ENCODE assay signal across 1 cellular context in the genomic region with DNA sequence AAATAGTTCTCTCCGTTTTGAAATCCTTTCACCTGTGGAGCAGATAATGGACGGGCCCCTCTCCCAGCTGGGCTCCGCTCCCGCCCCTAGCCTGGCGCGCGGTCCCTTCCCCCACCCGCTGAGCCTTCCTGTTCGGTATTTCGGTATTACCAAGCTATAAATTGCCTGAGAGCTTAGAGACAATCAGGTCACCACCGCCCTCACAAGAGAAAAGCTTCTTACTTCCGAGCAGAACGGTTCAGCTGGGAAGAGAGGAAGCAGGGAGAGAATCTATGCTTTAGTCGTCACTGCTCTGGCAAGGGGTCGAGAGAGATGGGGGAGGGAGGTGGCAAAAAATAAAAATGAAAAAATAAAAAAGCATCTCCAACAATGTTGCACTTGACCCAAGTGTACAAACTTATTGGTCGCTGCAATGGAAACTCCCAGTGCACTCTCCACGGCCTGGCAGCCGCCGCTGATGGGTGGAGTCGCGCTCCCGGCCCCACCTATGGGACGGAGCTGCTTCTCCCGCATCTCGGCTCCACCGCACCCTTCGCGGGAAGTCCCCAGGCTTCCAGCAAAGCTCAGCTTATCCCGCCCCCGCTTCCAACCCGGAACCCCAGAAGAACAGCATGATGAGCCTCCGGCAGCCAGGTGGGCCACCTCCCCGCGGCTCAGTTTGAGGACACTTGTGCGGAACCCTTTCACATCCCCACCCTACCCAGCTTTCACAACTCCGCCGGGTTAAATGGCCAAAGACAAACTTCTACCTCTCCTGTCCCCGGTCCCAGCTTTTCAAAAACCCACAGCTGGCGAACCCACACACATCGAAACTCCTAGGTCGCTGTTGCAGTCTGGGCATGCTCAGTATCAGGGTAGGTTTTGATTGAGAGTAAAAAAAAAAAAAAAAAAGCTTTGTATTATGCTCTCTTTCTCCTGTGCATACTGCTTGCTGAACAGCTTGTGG.
A peak's percentile ranks its signal among the peaks of the same experiment; 100 is the strongest.
TF ChIP-seq lines count a peak whose summit lies in the region.

No MANE protein-coding gene starts in this region.

TF ChIP-seq in H1, 55 proteins besides CTCF, POLR2A, EP300 and RAD21 (continued from another document):
- TF ChIP-seq, protein P1, sequence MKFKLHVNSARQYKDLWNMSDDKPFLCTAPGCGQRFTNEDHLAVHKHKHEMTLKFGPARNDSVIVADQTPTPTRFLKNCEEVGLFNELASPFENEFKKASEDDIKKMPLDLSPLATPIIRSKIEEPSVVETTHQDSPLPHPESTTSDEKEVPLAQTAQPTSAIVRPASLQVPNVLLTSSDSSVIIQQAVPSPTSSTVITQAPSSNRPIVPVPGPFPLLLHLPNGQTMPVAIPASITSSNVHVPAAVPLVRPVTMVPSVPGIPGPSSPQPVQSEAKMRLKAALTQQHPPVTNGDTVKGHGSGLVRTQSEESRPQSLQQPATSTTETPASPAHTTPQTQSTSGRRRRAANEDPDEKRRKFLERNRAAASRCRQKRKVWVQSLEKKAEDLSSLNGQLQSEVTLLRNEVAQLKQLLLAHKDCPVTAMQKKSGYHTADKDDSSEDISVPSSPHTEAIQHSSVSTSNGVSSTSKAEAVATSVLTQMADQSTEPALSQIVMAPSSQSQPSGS (IDR thresholded peaks at IDR 0.05; ENCODE audit: low read length), result peak; percentile 26; the same call in 1 of the 2 replicates
- TF ChIP-seq SIRT6 (IDR thresholded peaks at IDR 0.05; ENCODE audit: low read length) (no peak), KDM4A (IDR thresholded peaks at IDR 0.05; ENCODE audit: low read depth, low read length, severe bottlenecking) (peak; percentile 76), CBX8 (IDR thresholded peaks at IDR 0.05; ENCODE audit: borderline replicate concordance, low read depth, low read length) (no peak), HDAC6 (IDR thresholded peaks at IDR 0.05; ENCODE audit: low read depth, low read length) (no peak), KDM5A (IDR thresholded peaks at IDR 0.05; ENCODE audit: low read length) (no peak), SP4 (IDR thresholded peaks at IDR 0.05; ENCODE audit: low read length) (no peak), FOSL1 (IDR thresholded peaks at IDR 0.05; ENCODE audit: insufficient read depth, low read depth, low read length) (no peak), EGR1 (IDR thresholded peaks at IDR 0.05; ENCODE audit: borderline replicate concordance, low read depth, low read length) (peak; percentile 81), NRF1 (IDR thresholded peaks at IDR 0.05; ENCODE audit: low read depth, low read length) (no peak), RNF2 (IDR thresholded peaks at IDR 0.05; ENCODE audit: borderline replicate concordance, low read depth, low read length, missing control alignments, poor library complexity, severe bottlenecking) (peak; percentile 41), ASH2L (IDR thresholded peaks at IDR 0.05; ENCODE audit: low read length) (peak; percentile 91), CREB1 (IDR thresholded peaks at IDR 0.05) (no peak), JUND (IDR thresholded peaks at IDR 0.05; ENCODE audit: low read length) (no peak), SAP30 (IDR thresholded peaks at IDR 0.05; ENCODE audit: insufficient read depth, insufficient replicate concordance, low read length) (no peak), CHD1 (IDR thresholded peaks at IDR 0.05; ENCODE audit: low read depth, low read length) (no peak), GABPA (IDR thresholded peaks at IDR 0.05; ENCODE audit: borderline replicate concordance, insufficient read depth, low read length) (no peak), KDM1A (IDR thresholded peaks at IDR 0.05; ENCODE audit: borderline replicate concordance, low read length) (no peak), BRCA1 (IDR thresholded peaks at IDR 0.05; ENCODE audit: low read depth, low read length) (no peak), HDAC2 (IDR thresholded peaks at IDR 0.05; ENCODE audit: borderline replicate concordance in 1 of 2, low read depth in 2 of 2, low read length in 2 of 2) (peak in 1 of 2 experiments; percentile 59; a peak in 1 of 4 replicates), CEBPB (IDR thresholded peaks at IDR 0.05; ENCODE audit: low read depth, low read length) (0 out of 2 replicates have a peak, but pooled peaks have one; percentile 39), EZH2 (IDR thresholded peaks at IDR 0.05; ENCODE audit: low read depth, low read length, severe bottlenecking) (no peak), MAFK (IDR thresholded peaks at IDR 0.05; ENCODE audit: low read depth, low read length) (no peak), RBBP5 (IDR thresholded peaks at IDR 0.05; ENCODE audit: borderline replicate concordance, low read depth, low read length) (peak; percentile 92), CTBP2 (IDR thresholded peaks at IDR 0.05; ENCODE audit: borderline replicate concordance, insufficient read depth, insufficient read length, low read length) (peak; percentile 82), CHD2 (IDR thresholded peaks at IDR 0.05; ENCODE audit: low read length) (no peak), RFX5 (IDR thresholded peaks at IDR 0.05; ENCODE audit: borderline replicate concordance, low read depth, low read length) (no peak), TBP (IDR thresholded peaks at IDR 0.05; ENCODE audit: low read depth, low read length) (0 out of 2 replicates have a peak, but pooled peaks have one; percentile 44), POLR2AphosphoS5 (IDR thresholded peaks at IDR 0.05; ENCODE audit: low read depth, low read length) (no peak; the same call in 1 of the 2 replicates), YY1 (IDR thresholded peaks at IDR 0.05; ENCODE audit: low read depth, low read length) (0 out of 2 replicates have a peak, but pooled peaks have one; percentile 47), SP2 (IDR thresholded peaks at IDR 0.05; ENCODE audit: low read length) (no peak), TCF12 (IDR thresholded peaks at IDR 0.05; ENCODE audit: low read depth, low read length) (0 out of 2 replicates have a peak, but pooled peaks have one; percentile 61), SRF (IDR thresholded peaks at IDR 0.05; ENCODE audit: low read depth, low read length) (no peak), TAF1 (IDR thresholded peaks at IDR 0.05; ENCODE audit: low read depth, low read length) (peak; percentile 66), BACH1 (IDR thresholded peaks at IDR 0.05; ENCODE audit: low read length) (no peak), CBX5 (IDR thresholded peaks at IDR 0.05; ENCODE audit: low read depth, low read length) (no peak), JUN (IDR thresholded peaks at IDR 0.05; ENCODE audit: low read depth, low read length) (no peak), BCL11A (IDR thresholded peaks at IDR 0.05; ENCODE audit: low read depth in 2 of 2, low read length in 2 of 2) (no peak), NANOG (IDR thresholded peaks at IDR 0.05; ENCODE audit: insufficient read depth, low read depth, low read length, poor library complexity, severe bottlenecking) (peak; percentile 36), SIN3A (conservative IDR thresholded peaks at IDR 0.05 in 1 of 2, IDR thresholded peaks at IDR 0.05 in 1 of 2; ENCODE audit: low read depth in 1 of 2, low read length in 2 of 2) (0 out of 4 replicates have a peak, but pooled peaks of 1 of the 2 experiments have one; percentile 25), PHF8 (conservative IDR thresholded peaks at IDR 0.05; ENCODE audit: low read depth, low read length) (peak; percentile 47; the same call in 1 of the 2 replicates), SP1 (IDR thresholded peaks at IDR 0.05; ENCODE audit: low read depth, low read length) (peak; percentile 77), POU5F1 (IDR thresholded peaks at IDR 0.05; ENCODE audit: low read depth, low read length) (no peak), SUZ12 (IDR thresholded peaks at IDR 0.05; ENCODE audit: low read length) (no peak), SIX5 (IDR thresholded peaks at IDR 0.05; ENCODE audit: low read depth, low read length) (no peak), TAF7 (optimal IDR thresholded peaks at IDR 0.05; ENCODE audit: borderline replicate concordance, low read depth, low read length) (no peak)
- TF ChIP-seq, protein P2, sequence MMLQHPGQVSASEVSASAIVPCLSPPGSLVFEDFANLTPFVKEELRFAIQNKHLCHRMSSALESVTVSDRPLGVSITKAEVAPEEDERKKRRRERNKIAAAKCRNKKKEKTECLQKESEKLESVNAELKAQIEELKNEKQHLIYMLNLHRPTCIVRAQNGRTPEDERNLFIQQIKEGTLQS (IDR thresholded peaks at IDR 0.05; ENCODE audit: insufficient read depth, low read depth, low read length), result no peak
- TF ChIP-seq, protein P3, sequence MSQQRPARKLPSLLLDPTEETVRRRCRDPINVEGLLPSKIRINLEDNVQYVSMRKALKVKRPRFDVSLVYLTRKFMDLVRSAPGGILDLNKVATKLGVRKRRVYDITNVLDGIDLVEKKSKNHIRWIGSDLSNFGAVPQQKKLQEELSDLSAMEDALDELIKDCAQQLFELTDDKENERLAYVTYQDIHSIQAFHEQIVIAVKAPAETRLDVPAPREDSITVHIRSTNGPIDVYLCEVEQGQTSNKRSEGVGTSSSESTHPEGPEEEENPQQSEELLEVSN (IDR thresholded peaks at IDR 0.05), result peak; percentile 53
- TF ChIP-seq, protein P4, sequence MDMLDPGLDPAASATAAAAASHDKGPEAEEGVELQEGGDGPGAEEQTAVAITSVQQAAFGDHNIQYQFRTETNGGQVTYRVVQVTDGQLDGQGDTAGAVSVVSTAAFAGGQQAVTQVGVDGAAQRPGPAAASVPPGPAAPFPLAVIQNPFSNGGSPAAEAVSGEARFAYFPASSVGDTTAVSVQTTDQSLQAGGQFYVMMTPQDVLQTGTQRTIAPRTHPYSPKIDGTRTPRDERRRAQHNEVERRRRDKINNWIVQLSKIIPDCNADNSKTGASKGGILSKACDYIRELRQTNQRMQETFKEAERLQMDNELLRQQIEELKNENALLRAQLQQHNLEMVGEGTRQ (IDR thresholded peaks at IDR 0.05; ENCODE audit: low read length), result no peak
- TF ChIP-seq, protein P5, sequence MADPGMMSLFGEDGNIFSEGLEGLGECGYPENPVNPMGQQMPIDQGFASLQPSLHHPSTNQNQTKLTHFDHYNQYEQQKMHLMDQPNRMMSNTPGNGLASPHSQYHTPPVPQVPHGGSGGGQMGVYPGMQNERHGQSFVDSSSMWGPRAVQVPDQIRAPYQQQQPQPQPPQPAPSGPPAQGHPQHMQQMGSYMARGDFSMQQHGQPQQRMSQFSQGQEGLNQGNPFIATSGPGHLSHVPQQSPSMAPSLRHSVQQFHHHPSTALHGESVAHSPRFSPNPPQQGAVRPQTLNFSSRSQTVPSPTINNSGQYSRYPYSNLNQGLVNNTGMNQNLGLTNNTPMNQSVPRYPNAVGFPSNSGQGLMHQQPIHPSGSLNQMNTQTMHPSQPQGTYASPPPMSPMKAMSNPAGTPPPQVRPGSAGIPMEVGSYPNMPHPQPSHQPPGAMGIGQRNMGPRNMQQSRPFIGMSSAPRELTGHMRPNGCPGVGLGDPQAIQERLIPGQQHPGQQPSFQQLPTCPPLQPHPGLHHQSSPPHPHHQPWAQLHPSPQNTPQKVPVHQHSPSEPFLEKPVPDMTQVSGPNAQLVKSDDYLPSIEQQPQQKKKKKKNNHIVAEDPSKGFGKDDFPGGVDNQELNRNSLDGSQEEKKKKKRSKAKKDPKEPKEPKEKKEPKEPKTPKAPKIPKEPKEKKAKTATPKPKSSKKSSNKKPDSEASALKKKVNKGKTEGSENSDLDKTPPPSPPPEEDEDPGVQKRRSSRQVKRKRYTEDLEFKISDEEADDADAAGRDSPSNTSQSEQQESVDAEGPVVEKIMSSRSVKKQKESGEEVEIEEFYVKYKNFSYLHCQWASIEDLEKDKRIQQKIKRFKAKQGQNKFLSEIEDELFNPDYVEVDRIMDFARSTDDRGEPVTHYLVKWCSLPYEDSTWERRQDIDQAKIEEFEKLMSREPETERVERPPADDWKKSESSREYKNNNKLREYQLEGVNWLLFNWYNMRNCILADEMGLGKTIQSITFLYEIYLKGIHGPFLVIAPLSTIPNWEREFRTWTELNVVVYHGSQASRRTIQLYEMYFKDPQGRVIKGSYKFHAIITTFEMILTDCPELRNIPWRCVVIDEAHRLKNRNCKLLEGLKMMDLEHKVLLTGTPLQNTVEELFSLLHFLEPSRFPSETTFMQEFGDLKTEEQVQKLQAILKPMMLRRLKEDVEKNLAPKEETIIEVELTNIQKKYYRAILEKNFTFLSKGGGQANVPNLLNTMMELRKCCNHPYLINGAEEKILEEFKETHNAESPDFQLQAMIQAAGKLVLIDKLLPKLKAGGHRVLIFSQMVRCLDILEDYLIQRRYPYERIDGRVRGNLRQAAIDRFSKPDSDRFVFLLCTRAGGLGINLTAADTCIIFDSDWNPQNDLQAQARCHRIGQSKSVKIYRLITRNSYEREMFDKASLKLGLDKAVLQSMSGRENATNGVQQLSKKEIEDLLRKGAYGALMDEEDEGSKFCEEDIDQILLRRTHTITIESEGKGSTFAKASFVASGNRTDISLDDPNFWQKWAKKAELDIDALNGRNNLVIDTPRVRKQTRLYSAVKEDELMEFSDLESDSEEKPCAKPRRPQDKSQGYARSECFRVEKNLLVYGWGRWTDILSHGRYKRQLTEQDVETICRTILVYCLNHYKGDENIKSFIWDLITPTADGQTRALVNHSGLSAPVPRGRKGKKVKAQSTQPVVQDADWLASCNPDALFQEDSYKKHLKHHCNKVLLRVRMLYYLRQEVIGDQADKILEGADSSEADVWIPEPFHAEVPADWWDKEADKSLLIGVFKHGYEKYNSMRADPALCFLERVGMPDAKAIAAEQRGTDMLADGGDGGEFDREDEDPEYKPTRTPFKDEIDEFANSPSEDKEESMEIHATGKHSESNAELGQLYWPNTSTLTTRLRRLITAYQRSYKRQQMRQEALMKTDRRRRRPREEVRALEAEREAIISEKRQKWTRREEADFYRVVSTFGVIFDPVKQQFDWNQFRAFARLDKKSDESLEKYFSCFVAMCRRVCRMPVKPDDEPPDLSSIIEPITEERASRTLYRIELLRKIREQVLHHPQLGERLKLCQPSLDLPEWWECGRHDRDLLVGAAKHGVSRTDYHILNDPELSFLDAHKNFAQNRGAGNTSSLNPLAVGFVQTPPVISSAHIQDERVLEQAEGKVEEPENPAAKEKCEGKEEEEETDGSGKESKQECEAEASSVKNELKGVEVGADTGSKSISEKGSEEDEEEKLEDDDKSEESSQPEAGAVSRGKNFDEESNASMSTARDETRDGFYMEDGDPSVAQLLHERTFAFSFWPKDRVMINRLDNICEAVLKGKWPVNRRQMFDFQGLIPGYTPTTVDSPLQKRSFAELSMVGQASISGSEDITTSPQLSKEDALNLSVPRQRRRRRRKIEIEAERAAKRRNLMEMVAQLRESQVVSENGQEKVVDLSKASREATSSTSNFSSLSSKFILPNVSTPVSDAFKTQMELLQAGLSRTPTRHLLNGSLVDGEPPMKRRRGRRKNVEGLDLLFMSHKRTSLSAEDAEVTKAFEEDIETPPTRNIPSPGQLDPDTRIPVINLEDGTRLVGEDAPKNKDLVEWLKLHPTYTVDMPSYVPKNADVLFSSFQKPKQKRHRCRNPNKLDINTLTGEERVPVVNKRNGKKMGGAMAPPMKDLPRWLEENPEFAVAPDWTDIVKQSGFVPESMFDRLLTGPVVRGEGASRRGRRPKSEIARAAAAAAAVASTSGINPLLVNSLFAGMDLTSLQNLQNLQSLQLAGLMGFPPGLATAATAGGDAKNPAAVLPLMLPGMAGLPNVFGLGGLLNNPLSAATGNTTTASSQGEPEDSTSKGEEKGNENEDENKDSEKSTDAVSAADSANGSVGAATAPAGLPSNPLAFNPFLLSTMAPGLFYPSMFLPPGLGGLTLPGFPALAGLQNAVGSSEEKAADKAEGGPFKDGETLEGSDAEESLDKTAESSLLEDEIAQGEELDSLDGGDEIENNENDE (IDR thresholded peaks at IDR 0.05; ENCODE audit: insufficient replicate concordance, low read length), result no peak
- TF ChIP-seq, protein P6, sequence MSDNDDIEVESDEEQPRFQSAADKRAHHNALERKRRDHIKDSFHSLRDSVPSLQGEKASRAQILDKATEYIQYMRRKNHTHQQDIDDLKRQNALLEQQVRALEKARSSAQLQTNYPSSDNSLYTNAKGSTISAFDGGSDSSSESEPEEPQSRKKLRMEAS (IDR thresholded peaks at IDR 0.05), result peak; percentile 26; the same call in 1 of the 2 replicates
TF ChIP-seq in H1: peak in this region for 20.
